1 cellular context compared by ENCODE assay signal in genomic region chr18:6210349-6211173, GRCh38.
TF ChIP-seq lines count a peak whose summit lies in the region.

No MANE protein-coding gene starts in this region.

TF ChIP-seq in HepG2, 621 proteins besides CTCF, POLR2A, EP300 and RAD21 (continued from another document and continues in another):
- TF ChIP-seq ZNF292 (CRISPR knock-in tag; IDR thresholded peaks at IDR 0.05; ENCODE audit: borderline replicate concordance, low read depth) (no peak), ZBTB26 (CRISPR knock-in tag; IDR thresholded peaks at IDR 0.05; ENCODE audit: borderline replicate concordance) (no peak), WIZ (CRISPR knock-in tag; IDR thresholded peaks at IDR 0.05) (no peak), SKI (IDR thresholded peaks at IDR 0.05; ENCODE audit: partially characterized antibody) (peak; percentile 17), NFYB (CRISPR knock-in tag; IDR thresholded peaks at IDR 0.05) (no peak), HNF4A (CRISPR knock-in tag; IDR thresholded peaks at IDR 0.05) (peak; percentile 94), MYNN (CRISPR knock-in tag; IDR thresholded peaks at IDR 0.05; ENCODE audit: low read depth) (no peak), MXD4 (CRISPR knock-in tag; IDR thresholded peaks at IDR 0.05) (no peak; the same call in 1 of the 2 replicates), ZNF792 (CRISPR knock-in tag; IDR thresholded peaks at IDR 0.05) (no peak), ZNF296 (CRISPR knock-in tag; conservative IDR thresholded peaks at IDR 0.05) (no peak), ZSCAN20 (CRISPR knock-in tag; IDR thresholded peaks at IDR 0.05; ENCODE audit: borderline replicate concordance) (no peak), ZNF263 (CRISPR knock-in tag; IDR thresholded peaks at IDR 0.05) (no peak), THAP8 (CRISPR knock-in tag; IDR thresholded peaks at IDR 0.05; ENCODE audit: borderline replicate concordance) (no peak), MTA3 (CRISPR knock-in tag; IDR thresholded peaks at IDR 0.05) (no peak), ZNF609 (CRISPR knock-in tag; IDR thresholded peaks at IDR 0.05; ENCODE audit: borderline replicate concordance) (no peak), ZNF709 (CRISPR knock-in tag; IDR thresholded peaks at IDR 0.05) (no peak), ZNF547 (CRISPR knock-in tag; IDR thresholded peaks at IDR 0.05) (no peak), ATRX (CRISPR knock-in tag; IDR thresholded peaks at IDR 0.05; ENCODE audit: borderline replicate concordance) (no peak), SNAPC5 (CRISPR knock-in tag; IDR thresholded peaks at IDR 0.05; ENCODE audit: borderline replicate concordance) (no peak), ZBTB25 (CRISPR knock-in tag; IDR thresholded peaks at IDR 0.05) (0 out of 2 replicates have a peak, but pooled peaks have one; percentile 22), ZKSCAN5 (CRISPR knock-in tag; IDR thresholded peaks at IDR 0.05) (no peak), STAG1 (CRISPR knock-in tag; IDR thresholded peaks at IDR 0.05) (no peak), MAFG (CRISPR knock-in tag; IDR thresholded peaks at IDR 0.05) (no peak), DMAP1 (CRISPR knock-in tag; IDR thresholded peaks at IDR 0.05) (no peak), ATF4 (CRISPR knock-in tag; IDR thresholded peaks at IDR 0.05) (no peak), ARID4A (CRISPR knock-in tag; IDR thresholded peaks at IDR 0.05; ENCODE audit: borderline replicate concordance) (no peak), ZNF580 (CRISPR knock-in tag; IDR thresholded peaks at IDR 0.05; ENCODE audit: borderline replicate concordance, low read depth) (no peak), ZNF143 (CRISPR knock-in tag; IDR thresholded peaks at IDR 0.05) (no peak), TIGD3 (CRISPR knock-in tag; IDR thresholded peaks at IDR 0.05; ENCODE audit: borderline replicate concordance) (no peak), ZFP91 (CRISPR knock-in tag; IDR thresholded peaks at IDR 0.05; ENCODE audit: borderline replicate concordance) (no peak), CHD2 (IDR thresholded peaks at IDR 0.05; ENCODE audit: low read depth, low read length) (no peak), ZSCAN31 (CRISPR knock-in tag; IDR thresholded peaks at IDR 0.05; ENCODE audit: low read depth) (no peak), MZF1 (CRISPR knock-in tag; IDR thresholded peaks at IDR 0.05; ENCODE audit: borderline replicate concordance) (no peak), KMT2A (CRISPR knock-in tag; IDR thresholded peaks at IDR 0.05) (no peak), ZNF878 (CRISPR knock-in tag; IDR thresholded peaks at IDR 0.05) (no peak), STAT6 (CRISPR knock-in tag; IDR thresholded peaks at IDR 0.05; ENCODE audit: borderline replicate concordance) (no peak), NFE2 (CRISPR knock-in tag; IDR thresholded peaks at IDR 0.05) (no peak), SMC3 (IDR thresholded peaks at IDR 0.05; ENCODE audit: low read length) (no peak), EEA1 (CRISPR knock-in tag; IDR thresholded peaks at IDR 0.05; ENCODE audit: borderline replicate concordance) (no peak), HMG20B (CRISPR knock-in tag; conservative IDR thresholded peaks at IDR 0.05) (no peak; the same call in 1 of the 2 replicates), ZNF850 (CRISPR knock-in tag; conservative IDR thresholded peaks at IDR 0.05) (no peak), SRY (CRISPR knock-in tag; IDR thresholded peaks at IDR 0.05) (no peak)
